8 cellular contexts compared by ENCODE assay signal in the genomic region with DNA sequence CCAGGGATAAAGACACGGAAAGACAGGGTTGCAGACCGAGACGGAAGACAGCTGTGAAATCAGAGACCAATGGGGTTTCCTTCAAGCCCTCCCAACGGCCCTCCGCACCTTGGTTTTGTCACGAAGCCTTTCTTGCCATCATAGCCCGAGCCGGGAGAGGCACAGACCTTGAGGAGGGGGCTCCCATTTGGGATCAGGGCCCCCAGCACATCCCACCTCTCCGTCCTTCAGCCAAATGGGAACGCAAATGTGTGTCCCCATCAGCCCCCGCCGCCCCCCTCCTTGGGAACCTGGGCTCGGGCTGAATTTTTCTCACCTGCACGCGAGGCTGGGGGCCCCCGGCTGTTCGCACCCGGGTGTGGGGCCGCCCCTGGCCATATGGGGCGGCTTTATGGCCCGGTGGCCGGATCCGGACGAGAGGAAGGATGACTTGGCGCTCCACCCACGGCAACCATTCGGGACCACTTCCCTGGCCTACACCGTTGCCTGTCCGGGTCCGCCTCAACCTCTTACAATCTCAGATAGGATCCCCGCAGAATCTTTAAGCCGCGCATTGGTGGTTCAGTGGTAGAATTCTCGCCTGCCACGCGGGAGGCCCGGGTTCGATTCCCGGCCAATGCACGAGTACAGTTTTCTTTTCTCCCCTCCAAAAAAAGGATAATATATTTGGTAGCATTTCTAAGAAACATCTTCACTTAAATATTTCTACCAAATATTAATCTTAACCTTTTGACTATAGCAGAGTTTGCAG. TPM values are rescaled to one million over a fixed set of nuclear protein-coding genes. Genes with fewer than 3 reads are reported as not detected.
A peak's percentile ranks its signal among the peaks of the same experiment; 100 is the strongest.
DNase-seq lines count a peak whose midpoint lies in the region; ATAC-seq and TF ChIP-seq lines count a peak whose summit lies in the region.

No MANE protein-coding gene starts in this region.

- TF ChIP-seq CTCF in coronary artery (IDR thresholded peaks at IDR 0.05) (no peak), left lung (IDR thresholded peaks at IDR 0.05) (no peak)

- H3K9me3 ChIP-seq in left lung, result no peaks in the 10 kb centered on the region

- intact Hi-C loops in activated CD4-positive, alpha-beta T cell treated with anti-CD3 and anti-CD28 coated beads, Interleukin-2, amount 10 ng/mL, durations not matched to agents 24 days and 14 days (cut with micrococcal nuclease), result loop anchor here (10.0 kb wide), 1 partner anchor 259 kb away; a partner anchor contains a TSS
- intact Hi-C loops in left lung (cut with DNase I), result loop anchor here in 1 of 2 donors (10.0 kb wide), 1 partner anchor 59 kb away; no protein-coding TSS in a partner anchor

- H3K4me3 Mint-ChIP-seq in activated CD4-positive, alpha-beta T cell treated with anti-CD3 and anti-CD28 coated beads, Interleukin-2, amount 10 ng/mL, durations not matched to agents 24 days and 14 days, result peak overlapping the region; percentile 91

- peaks cover 31 to 74% of the 10 kb centered on the region in 2 donors for H3K4me1 ChIP-seq in left lung

- no peaks in the 10 kb centered on the region for H3K9me3 Mint-ChIP-seq in activated CD4-positive, alpha-beta T cell treated with anti-CD3 and anti-CD28 coated beads, Interleukin-2, amount 10 ng/mL, durations not matched to agents 24 days and 14 days

- H3K36me3 ChIP-seq in left lung, result no peaks in the 10 kb centered on the region

- H3K4me3 ChIP-seq in coronary artery (peak overlapping the region; percentile 92), left lung (peak overlapping the region; percentile 46 to 65)

- peaks cover 49% of the 10 kb centered on the region for H3K27me3 Mint-ChIP-seq in activated CD4-positive, alpha-beta T cell treated with anti-CD3 and anti-CD28 coated beads, Interleukin-2, amount 10 ng/mL, durations not matched to agents 24 days and 14 days

- peaks cover 6% of the 10 kb centered on the region for H3K36me3 Mint-ChIP-seq in activated CD4-positive, alpha-beta T cell treated with anti-CD3 and anti-CD28 coated beads, Interleukin-2, amount 10 ng/mL, durations not matched to agents 24 days and 14 days (ENCODE audit: low read depth)

- peak overlapping the region; percentile 94 for H3K27ac Mint-ChIP-seq in activated CD4-positive, alpha-beta T cell treated with anti-CD3 and anti-CD28 coated beads, Interleukin-2, amount 10 ng/mL, durations not matched to agents 24 days and 14 days

- peaks cover 28 to 100% of the 10 kb centered on the region in 2 donors for H3K27me3 ChIP-seq in left lung

- peaks cover 50% of the 10 kb centered on the region for H3K4me1 Mint-ChIP-seq in activated CD4-positive, alpha-beta T cell treated with anti-CD3 and anti-CD28 coated beads, Interleukin-2, amount 10 ng/mL, durations not matched to agents 24 days and 14 days

- DNase-seq in NCI-H446 (lab: John Stamatoyannopoulos, UW), result peak; percentile 79 to 84
- no peak for DNase-seq in NCI-H446 treated with DMSO at 0.1 percent for 48 hours (lab: John Stamatoyannopoulos, UW)
- peak; percentile 65 for DNase-seq in NCI-H2227 treated with DMSO at 0.1 percent for 48 hours (lab: John Stamatoyannopoulos, UW)
- peak; percentile 95 for DNase-seq in activated CD4-positive, alpha-beta T cell treated with anti-CD3 and anti-CD28 coated beads, Interleukin-2, amount 10 ng/mL, durations not matched to agents 24 days and 14 days
- DNase-seq in coronary artery (ENCODE audit: low spot score), result peak; percentile 89
- DNase-seq in left lung, result peak in 1 of 2 donors; percentile 84
- DNase-seq in stimulated activated CD4-positive, alpha-beta T cell treated with anti-CD3 and anti-CD28 coated beads, Interleukin-2, amount 100 ng/mL, for 48 hours, result peak; percentile 96 to 97

- peak overlapping the region; percentile 36 to 66 for H3K27ac ChIP-seq in coronary artery
- H3K27ac ChIP-seq in left lung, result peak overlapping the region in 1 of 2 donors; percentile 44

- peak; percentile 39 for ATAC-seq in left lung
- ATAC-seq in HG03457 (IDR thresholded peaks at IDR 0.05; ENCODE audit: unreplicated experiment), result no peak

RNA-seq across cellular contexts. Expression of a gene that starts 1.5 kb away (rescaled TPM):
- 1.5 and 2.1 TPM in 2 replicates for total RNA-seq in activated CD4-positive, alpha-beta T cell treated with anti-CD3 and anti-CD28 coated beads, Interleukin-2, amount 10 ng/mL, durations not matched to agents 24 days and 14 days
- under 1 TPM in 1 of 2 donors, not detected in 1; 0.52 TPM for total RNA-seq in left lung

RNA-seq across cellular contexts. Expression of a gene that starts 7.1 kb away (rescaled TPM):
- not detected in 2 replicates for total RNA-seq in activated CD4-positive, alpha-beta T cell treated with anti-CD3 and anti-CD28 coated beads, Interleukin-2, amount 10 ng/mL, durations not matched to agents 24 days and 14 days
- under 1 TPM; 0.23 to 0.55 TPM for total RNA-seq in left lung

RNA-seq across cellular contexts. Expression of a gene that starts 26.8 kb away (rescaled TPM):
- total RNA-seq in activated CD4-positive, alpha-beta T cell treated with anti-CD3 and anti-CD28 coated beads, Interleukin-2, amount 10 ng/mL, durations not matched to agents 24 days and 14 days, result 39.4 and 41.7 TPM in 2 replicates
- total RNA-seq in left lung, result 100 to 1,000 TPM; 101 to 111 TPM

RNA-seq across cellular contexts. Expression of a gene that starts 37.4 kb away (rescaled TPM):
- total RNA-seq in activated CD4-positive, alpha-beta T cell treated with anti-CD3 and anti-CD28 coated beads, Interleukin-2, amount 10 ng/mL, durations not matched to agents 24 days and 14 days, result 45.1 and 49.6 TPM in 2 replicates
- 10 to 100 TPM; 48.3 to 48.9 TPM for total RNA-seq in left lung

RNA-seq across cellular contexts. Expression of a gene that starts 37.9 kb away (rescaled TPM):
- total RNA-seq in activated CD4-positive, alpha-beta T cell treated with anti-CD3 and anti-CD28 coated beads, Interleukin-2, amount 10 ng/mL, durations not matched to agents 24 days and 14 days, result 0.77 and 0.88 TPM in 2 replicates
- total RNA-seq in left lung, result under 1 TPM in 1 of 2 donors, not detected in 1; 0.32 TPM
